ENCODE assay signal across 21 cellular contexts in the genomic region with DNA sequence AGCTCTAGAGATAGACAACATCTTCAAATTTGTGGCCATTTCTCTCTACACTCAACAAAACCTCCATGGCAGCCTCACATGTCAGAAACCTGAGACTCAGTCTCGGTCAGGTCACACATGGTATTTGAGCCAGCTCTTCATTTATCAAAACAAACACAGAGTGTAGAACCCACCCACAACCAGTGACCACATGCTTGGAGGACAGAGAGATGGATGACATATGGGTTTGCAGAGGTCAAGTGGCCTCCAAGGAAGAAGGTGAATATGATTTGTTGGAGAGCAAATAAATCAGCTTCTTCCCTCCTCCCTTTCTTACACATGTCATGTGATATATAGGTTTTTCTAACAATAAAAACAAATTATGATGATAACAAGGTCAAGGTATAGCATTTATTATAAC.
"Had no signal": no experiment of that assay in that cellular context is flagged by ENCODE, and none has a peak within 500 bp of the region (broad histone marks: within the 10 kb centered on the region; RNA-seq: fewer than 3 reads in every experiment).

No MANE protein-coding gene starts in this region.

- H3K4me1 Mint-ChIP-seq: activated CD4-positive, alpha-beta T cell treated with anti-CD3 and anti-CD28 coated beads for 36 hours had no signal

- H3K27me3 ChIP-seq: colonic mucosa, thyroid gland had no signal

- H3K27ac Mint-ChIP-seq: activated CD4-positive, alpha-beta T cell treated with anti-CD3 and anti-CD28 coated beads for 36 hours; activated CD8-positive, alpha-beta T cell treated with anti-CD3 and anti-CD28 coated beads for 36 hours; activated T-cell treated with anti-CD3 and anti-CD28 coated beads, Interleukin-2, amount 50 U/mL, for 24 hours; activated T-helper 2 cell treated with anti-CD3 and anti-CD28 coated beads, Interferon-gamma antibody, Interleukin-2, Interleukin-4, amounts not matched to agents 10 μg/mL and 5 μg/mL and 100 μg/mL, durations not matched to agents 14 hours and 24 hours and 36 hours; brain; mesothelial cell of epicardium; T-helper 2 cell treated with Interferon-gamma antibody and Interleukin-4, amounts not matched to agents 5 μg/mL and 100 μg/mL, for 36 hours; WTC11 had no signal

- H3K36me3 ChIP-seq: colonic mucosa, thyroid gland had no signal

- H3K9me3 Mint-ChIP-seq: activated CD8-positive, alpha-beta T cell treated with anti-CD3 and anti-CD28 coated beads for 36 hours; activated T-cell treated with anti-CD3 and anti-CD28 coated beads, Interleukin-2, amount 50 U/mL, for 24 hours; activated T-helper 2 cell treated with anti-CD3 and anti-CD28 coated beads, Interferon-gamma antibody, Interleukin-2, Interleukin-4, amounts not matched to agents 10 μg/mL and 5 μg/mL and 100 μg/mL, durations not matched to agents 14 hours and 24 hours and 36 hours; T-helper 2 cell treated with Interferon-gamma antibody and Interleukin-4, amounts not matched to agents 5 μg/mL and 100 μg/mL, for 36 hours had no signal

- H3K27ac ChIP-seq: colonic mucosa, thyroid gland had no signal

- H3K27me3 Mint-ChIP-seq: activated CD4-positive, alpha-beta T cell treated with anti-CD3 and anti-CD28 coated beads for 36 hours; activated CD8-positive, alpha-beta T cell treated with anti-CD3 and anti-CD28 coated beads for 36 hours; activated T-cell treated with anti-CD3 and anti-CD28 coated beads, Interleukin-2, amount 50 U/mL, for 24 hours had no signal

- DNase-seq: activated CD4-positive, alpha-beta T cell treated with anti-CD3 and anti-CD28 coated beads for 36 hours; activated CD8-positive, alpha-beta T cell treated with anti-CD3 and anti-CD28 coated beads for 36 hours; activated naive CD4-positive, alpha-beta T cell treated with Interleukin-2 at 50 U/mL for 16 hours; activated T-cell treated with anti-CD3 and anti-CD28 coated beads, Interleukin-2, amount 50 U/mL, for 24 hours; caudate nucleus; colonic mucosa; hypothalamus; islet precursor cell; stimulated activated CD4-positive, alpha-beta T cell treated with anti-CD3 and anti-CD28 coated beads, Interleukin-12 subunit alpha, Interleukin-12 subunit beta, amount 100 ng/mL, for 4 hours; stimulated activated CD4-positive, alpha-beta T cell treated with anti-CD3 and anti-CD28 coated beads, Interleukin-1b, Interleukin-23, amount 100 ng/mL, for 48 hours; stimulated activated CD8-positive, alpha-beta memory T cell treated with anti-CD3 and anti-CD28 coated beads, Interleukin-4, amount 100 ng/mL, for 48 hours; stimulated activated naive CD4-positive, alpha-beta T cell treated with Interleukin-2 at 50 U/mL for 16 hours; thyroid gland had no signal

- ATAC-seq: activated CD4-positive, alpha-beta T cell treated with anti-CD3 and anti-CD28 coated beads for 36 hours; activated CD8-positive, alpha-beta T cell treated with anti-CD3 and anti-CD28 coated beads for 36 hours; left lobe of liver; WTC11 had no signal

- H3K4me3 Mint-ChIP-seq: activated CD4-positive, alpha-beta T cell treated with anti-CD3 and anti-CD28 coated beads for 36 hours; activated CD8-positive, alpha-beta T cell treated with anti-CD3 and anti-CD28 coated beads for 36 hours; activated T-cell treated with anti-CD3 and anti-CD28 coated beads, Interleukin-2, amount 50 U/mL, for 24 hours; brain; mesothelial cell of epicardium; neural crest cell; T-helper 2 cell treated with Interferon-gamma antibody and Interleukin-4, amounts not matched to agents 5 μg/mL and 100 μg/mL, for 36 hours; WTC11 had no signal

- H3K9me3 ChIP-seq: colonic mucosa, thyroid gland had no signal

- H3K36me3 Mint-ChIP-seq: brain had no signal

- H3K4me3 ChIP-seq: colonic mucosa, lung, thyroid gland had no signal

- H3K4me1 ChIP-seq: colonic mucosa, thyroid gland had no signal
